ENCODE assay signal across 33 cellular contexts in the genomic region with DNA sequence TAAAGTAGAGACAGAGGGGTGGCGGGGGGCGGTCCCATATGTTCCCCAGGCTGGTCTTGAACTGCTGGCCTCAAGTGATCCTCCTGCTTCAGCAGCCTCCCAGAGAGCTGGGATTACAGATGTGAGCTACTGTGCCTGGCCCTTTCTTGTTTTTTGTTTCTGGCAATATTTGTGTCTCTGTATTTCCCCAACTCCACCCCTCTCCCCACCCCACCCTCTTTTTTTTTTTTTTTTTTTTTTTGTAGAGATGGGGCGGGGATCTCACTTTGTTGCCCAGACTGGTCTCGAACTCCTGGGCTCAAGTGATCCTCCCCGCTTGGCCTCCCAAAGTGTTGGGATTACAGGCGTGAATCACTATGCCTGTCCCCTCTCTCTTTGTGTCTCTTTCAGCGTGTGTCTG. TPM values are rescaled to one million over a fixed set of nuclear protein-coding genes. Genes with fewer than 3 reads are reported as not detected.
"Had no signal": no experiment of that assay in that cellular context is flagged by ENCODE, and none has a peak within 500 bp of the region (broad histone marks: within the 10 kb centered on the region; RNA-seq: fewer than 3 reads in every experiment).

No MANE protein-coding gene starts in this region.

- H3K4me3 Mint-ChIP-seq: activated CD4-positive, alpha-beta memory T cell treated with anti-CD3 and anti-CD28 coated beads, Interleukin-2, amount 10 ng/mL, durations not matched to agents 7 days and 5 days; activated CD8-positive, alpha-beta memory T cell treated with anti-CD3 and anti-CD28 coated beads, Interleukin-2, amount 10 ng/mL, durations not matched to agents 7 days and 5 days; activated naive CD4-positive, alpha-beta T cell treated with anti-CD3 and anti-CD28 coated beads, Interleukin-2, amount 10 ng/mL, durations not matched to agents 7 days and 5 days; activated naive CD8-positive, alpha-beta T cell had no signal

- H3K27me3 Mint-ChIP-seq: activated CD4-positive, alpha-beta memory T cell treated with anti-CD3 and anti-CD28 coated beads, Interleukin-2, amount 10 ng/mL, durations not matched to agents 7 days and 5 days; activated naive CD8-positive, alpha-beta T cell had no signal

- DNase-seq: activated CD4-positive, alpha-beta memory T cell treated with anti-CD3 and anti-CD28 coated beads, Interleukin-2, amount 10 ng/mL, durations not matched to agents 7 days and 5 days; activated CD4-positive, alpha-beta T cell treated with anti-CD3 and anti-CD28 coated beads for 1 hour; activated CD4-positive, alpha-beta T cell treated with anti-CD3 and anti-CD28 coated beads for 48 hours; activated CD4-positive, CD25-positive, alpha-beta regulatory T cell; activated CD8-positive, alpha-beta memory T cell treated with anti-CD3 and anti-CD28 coated beads for 24 hours; activated CD8-positive, alpha-beta memory T cell treated with anti-CD3 and anti-CD28 coated beads, Interleukin-2, amount 10 ng/mL, durations not matched to agents 7 days and 5 days; activated CD8-positive, alpha-beta memory T cell treated with anti-CD3 and anti-CD28 coated beads, Interleukin-2, amount 50 U/mL, for 48 hours; activated effector memory CD4-positive, alpha-beta T cell treated with Interleukin-2 at 50 U/mL for 16 hours; activated naive CD4-positive, alpha-beta T cell treated with anti-CD3 and anti-CD28 coated beads, Interleukin-2, amount 10 ng/mL, durations not matched to agents 7 days and 5 days; activated T-cell treated with anti-CD3 and anti-CD28 coated beads, Interleukin-2, amount 50 U/mL, for 48 hours; amygdala; caudate nucleus; Kasumi-1; KG1; MM.1S; MV-4-11; NCI-H1092; NCI-H1436 treated with DMSO at 0.1 percent for 48 hours; NCI-H1694 treated with DMSO at 0.1 percent for 48 hours; NCI-H2029; NCI-H345; NCI-H524 treated with DMSO at 0.1 percent for 48 hours; SIG-M5; SW 1271; T1000; WERI-Rb-1 had no signal

- H3K4me1 ChIP-seq: ascending aorta, breast epithelium had no signal

- H3K36me3 Mint-ChIP-seq: activated CD8-positive, alpha-beta memory T cell treated with anti-CD3 and anti-CD28 coated beads, Interleukin-2, amount 10 ng/mL, durations not matched to agents 7 days and 5 days; activated naive CD4-positive, alpha-beta T cell treated with anti-CD3 and anti-CD28 coated beads, Interleukin-2, amount 10 ng/mL, durations not matched to agents 7 days and 5 days; activated naive CD8-positive, alpha-beta T cell had no signal

- H3K9me3 Mint-ChIP-seq: activated CD4-positive, alpha-beta memory T cell treated with anti-CD3 and anti-CD28 coated beads, Interleukin-2, amount 10 ng/mL, durations not matched to agents 7 days and 5 days; activated naive CD4-positive, alpha-beta T cell treated with anti-CD3 and anti-CD28 coated beads, Interleukin-2, amount 10 ng/mL, durations not matched to agents 7 days and 5 days had no signal

- H3K4me3 ChIP-seq: ascending aorta, breast epithelium had no signal

- H3K27me3 ChIP-seq: ascending aorta, breast epithelium had no signal

- H3K27ac ChIP-seq: ascending aorta, breast epithelium, WERI-Rb-1 had no signal

- H3K27ac Mint-ChIP-seq: activated CD4-positive, alpha-beta memory T cell treated with anti-CD3 and anti-CD28 coated beads, Interleukin-2, amount 10 ng/mL, durations not matched to agents 7 days and 5 days; activated CD8-positive, alpha-beta memory T cell treated with anti-CD3 and anti-CD28 coated beads, Interleukin-2, amount 10 ng/mL, durations not matched to agents 7 days and 5 days; activated naive CD8-positive, alpha-beta T cell had no signal

- ATAC-seq: activated CD8-positive, alpha-beta memory T cell treated with anti-CD3 and anti-CD28 coated beads, Interleukin-2, amount 10 ng/mL, durations not matched to agents 7 days and 5 days had no signal

- H3K9me3 ChIP-seq: ascending aorta, breast epithelium had no signal

- H3K36me3 ChIP-seq: ascending aorta, breast epithelium, WERI-Rb-1 had no signal

RNA-seq across cellular contexts. Expression of a gene that starts 0.6 kb away (rescaled TPM):
- total RNA-seq: ascending aorta, RPMI7951 had no signal

RNA-seq across cellular contexts. Expression of a gene that starts 28.4 kb away (rescaled TPM):
- total RNA-seq: activated CD4-positive, alpha-beta memory T cell treated with anti-CD3 and anti-CD28 coated beads, Interleukin-2, amount 10 ng/mL, durations not matched to agents 7 days and 5 days; activated CD8-positive, alpha-beta memory T cell treated with anti-CD3 and anti-CD28 coated beads, Interleukin-2, amount 10 ng/mL, durations not matched to agents 7 days and 5 days; ascending aorta; NCI-H460; RPMI7951; T-helper 1 cell treated with Interleukin-12 subunit alpha and Interleukin-12 subunit beta and Interleukin-4 antibody, amounts not matched to agents 30 ng/mL and 1 ng/mL, for 36 hours; T-helper 2 cell treated with Interferon-gamma antibody and Interleukin-4, amounts not matched to agents 100 ng/mL and 5 ng/mL, for 36 hours had no signal

RNA-seq across cellular contexts. Expression of a gene that starts 44.1 kb away (rescaled TPM):
- total RNA-seq: activated CD4-positive, alpha-beta memory T cell treated with anti-CD3 and anti-CD28 coated beads, Interleukin-2, amount 10 ng/mL, durations not matched to agents 7 days and 5 days; activated CD8-positive, alpha-beta memory T cell treated with anti-CD3 and anti-CD28 coated beads, Interleukin-2, amount 10 ng/mL, durations not matched to agents 7 days and 5 days; ascending aorta; NCI-H460; RPMI7951; T-helper 1 cell treated with Interleukin-12 subunit alpha and Interleukin-12 subunit beta and Interleukin-4 antibody, amounts not matched to agents 30 ng/mL and 1 ng/mL, for 36 hours; T-helper 2 cell treated with Interferon-gamma antibody and Interleukin-4, amounts not matched to agents 100 ng/mL and 5 ng/mL, for 36 hours had no signal
